8 cellular contexts compared by ENCODE assay signal in the genomic region with DNA sequence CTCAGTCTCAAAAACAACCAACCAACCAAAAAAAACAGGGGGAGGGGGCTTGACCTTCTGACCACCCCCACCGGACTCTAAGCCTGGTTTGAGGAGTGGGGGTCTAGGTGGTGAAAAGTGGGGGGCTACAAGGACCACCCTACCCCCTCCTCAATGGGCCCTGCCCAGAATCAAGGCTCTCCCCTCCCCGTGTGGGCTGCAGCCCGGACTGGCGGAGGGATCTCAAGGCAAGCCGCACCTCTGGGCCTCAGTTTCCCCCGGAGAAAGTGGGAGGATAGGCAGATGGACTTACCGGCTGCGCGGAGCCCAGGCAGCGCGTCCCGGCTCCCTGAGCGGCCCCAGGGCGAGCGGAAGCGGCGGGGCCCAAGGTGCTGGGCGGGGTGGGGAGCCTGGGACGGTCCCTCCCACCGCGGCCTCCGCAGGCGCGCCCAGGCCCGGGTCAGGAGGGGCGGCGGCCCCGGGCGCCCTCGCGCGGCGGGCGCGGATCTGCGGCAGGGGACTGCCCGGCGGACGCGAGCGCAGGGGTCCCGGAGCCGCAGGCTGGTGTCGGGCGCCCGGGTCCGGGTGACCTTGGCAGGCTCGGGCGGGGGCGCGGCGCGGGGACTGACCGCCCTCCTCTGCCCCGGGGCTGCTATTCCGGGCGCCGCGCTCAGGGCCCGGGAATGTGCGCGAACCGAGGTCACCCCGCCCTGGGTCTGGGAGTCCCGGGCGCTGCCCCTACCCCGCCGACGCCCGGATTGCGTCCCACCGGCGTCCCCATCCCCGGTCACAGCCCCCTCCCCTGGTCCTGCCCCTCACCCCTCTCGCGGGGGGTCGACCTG. TPM values are rescaled to one million over a fixed set of nuclear protein-coding genes. Genes with fewer than 3 reads are reported as not detected.
A peak's percentile ranks its signal among the peaks of the same experiment; 100 is the strongest.
DNase-seq lines count a peak whose midpoint lies in the region; ATAC-seq, FAIRE-seq and TF ChIP-seq lines count a peak whose summit lies in the region.

ADAMTSL5 (minus strand) TSS at position 349 of the 821 bp plus-strand sequence. CDS start 2,076 bp downstream, outside the sequence.

- H3K27ac ChIP-seq in RWPE2 (ENCODE audit: poor library complexity, severe bottlenecking) (peak within 1 kb of the TSS; percentile 50), right atrium auricular region (peak within 1 kb of the TSS; percentile 87 to 96)

- peak within 1 kb of the TSS; percentile 63 for H3K4me3 Mint-ChIP-seq in activated naive CD4-positive, alpha-beta T cell treated with anti-CD3 and anti-CD28 coated beads for 36 hours

- ATAC-seq in RWPE2 (ENCODE audit: low read depth) (peak; percentile 75), GM19035 (IDR thresholded peaks at IDR 0.05; ENCODE audit: unreplicated experiment) (no peak)

- H3K27me3 ChIP-seq in RWPE2 (ENCODE audit: insufficient read depth, poor library complexity, severe bottlenecking) = no peaks in the 10 kb centered on the region
- no peaks in the 10 kb centered on the region for H3K27me3 ChIP-seq in right atrium auricular region

- H3K27me3 Mint-ChIP-seq in activated naive CD4-positive, alpha-beta T cell treated with anti-CD3 and anti-CD28 coated beads for 36 hours (ENCODE audit: low read depth) = peaks cover 6% of the 10 kb centered on the region

- peaks cover 4% of the 10 kb centered on the region for H3K4me1 ChIP-seq in RWPE2 (ENCODE audit: insufficient read depth, poor library complexity, severe bottlenecking)
- H3K4me1 ChIP-seq in right atrium auricular region = peaks cover 0 to 17% of the 10 kb centered on the region in 2 donors

- CTCF ChIA-PET in activated naive CD4-positive, alpha-beta T cell treated with anti-CD3 and anti-CD28 coated beads for 36 hours (lab: Charles Lee) = no interaction called here

- FAIRE-seq in GM18507 (lab: Jason Lieb, UNC) = peak; percentile 48

- TF ChIP-seq CTCF in RWPE2 (IDR thresholded peaks at IDR 0.05; ENCODE audit: poor library complexity, severe bottlenecking) (peak; percentile 25), right atrium auricular region (IDR thresholded peaks at IDR 0.05) (no peak)

- no peak within 1 kb of the TSS for H3K27ac Mint-ChIP-seq in activated naive CD4-positive, alpha-beta T cell treated with anti-CD3 and anti-CD28 coated beads for 36 hours

- H3K36me3 ChIP-seq in RWPE2 (ENCODE audit: low read depth) (no peaks in the 10 kb centered on the region), right atrium auricular region (no peaks in the 10 kb centered on the region)

- H3K9me3 ChIP-seq in RWPE2 (ENCODE audit: severe bottlenecking) = peaks cover 2% of the 10 kb centered on the region
- H3K9me3 ChIP-seq in right atrium auricular region = no peaks in the 10 kb centered on the region

- DNase-seq in GM18507 (ENCODE audit: extremely low spot score, insufficient read length, low read depth) (peak; percentile 64), RWPE2 (ENCODE audit: low spot score) (no peak), right atrium auricular region (ENCODE audit: low spot score) (no peak), NCI-H2029 treated with DMSO at 0.1 percent for 48 hours (lab: John Stamatoyannopoulos, UW) (no peak), dermis blood vessel endothelial cell (no peak)
- DNase-seq in activated naive CD4-positive, alpha-beta T cell treated with anti-CD3 and anti-CD28 coated beads for 36 hours = peak; percentile 78
- peak; percentile 70 for DNase-seq in stimulated activated CD4-positive, alpha-beta T cell treated with anti-CD3 and anti-CD28 coated beads, Interleukin-12 subunit alpha, Interleukin-12 subunit beta, amount 100 ng/mL, for 4 hours

- peaks cover 13% of the 10 kb centered on the region for H3K4me1 Mint-ChIP-seq in activated naive CD4-positive, alpha-beta T cell treated with anti-CD3 and anti-CD28 coated beads for 36 hours (ENCODE audit: low read depth)

- H3K4me3 ChIP-seq in RWPE2 (ENCODE audit: severe bottlenecking) (peak within 1 kb of the TSS; percentile 70), right atrium auricular region (peak within 1 kb of the TSS; percentile 63 to 68)

- no peaks in the 10 kb centered on the region for H3K9me3 Mint-ChIP-seq in activated naive CD4-positive, alpha-beta T cell treated with anti-CD3 and anti-CD28 coated beads for 36 hours

- intact Hi-C loops in activated naive CD4-positive, alpha-beta T cell treated with anti-CD3 and anti-CD28 coated beads for 36 hours (cut with micrococcal nuclease) = loop anchor here (1.0 to 5.0 kb wide), 3 partner anchors 42 to 236 kb away; partner anchors contain the start of genes FAM174C and RPS15

- no peaks in the 10 kb centered on the region for H3K36me3 Mint-ChIP-seq in activated naive CD4-positive, alpha-beta T cell treated with anti-CD3 and anti-CD28 coated beads for 36 hours (ENCODE audit: low read depth)

RNA-seq across cellular contexts. Expression of gene ADAMTSL5, which starts in this region (rescaled TPM):
- 1 to 10 TPM in 1 of 2 experiments, under 1 TPM in 1; 0.95 to 1.6 TPM for total RNA-seq in activated naive CD4-positive, alpha-beta T cell treated with anti-CD3 and anti-CD28 coated beads for 36 hours
- total RNA-seq in right atrium auricular region = 10 to 100 TPM; 14.5 to 27.2 TPM
- 0.19 TPM in 1 of 2 replicates, not detected in the other for total RNA-seq in dermis blood vessel endothelial cell

Comparison
In these comparisons a context has a peak if more than half of its experiments do, and no peak if none do; other contexts are left out.
1. RNA of gene ADAMTSL5 (total RNA-seq): 14.5 to 27.2 TPM in right atrium auricular region; 0.95 to 1.6 TPM in activated naive CD4-positive, alpha-beta T cell treated with anti-CD3 and anti-CD28 coated beads for 36 hours and 0.19 TPM in dermis blood vessel endothelial cell; every median in the first group is over 4 times any median in the second.
2. DNase-seq: peak in GM18507 (single experiment), activated naive CD4-positive, alpha-beta T cell treated with anti-CD3 and anti-CD28 coated beads for 36 hours (single experiment) and stimulated activated CD4-positive, alpha-beta T cell treated with anti-CD3 and anti-CD28 coated beads, Interleukin-12 subunit alpha, Interleukin-12 subunit beta, amount 100 ng/mL, for 4 hours (single experiment); none in RWPE2 (single experiment), right atrium auricular region (single experiment), NCI-H2029 treated with DMSO at 0.1 percent for 48 hours (single experiment) and dermis blood vessel endothelial cell (single experiment).